In genomic region chr16:65710107-65710506, GRCh38 we compare ENCODE assay signal across 29 cellular contexts.
"Had no signal": no experiment of that assay in that cellular context is flagged by ENCODE, and none has a peak within 500 bp of the region (broad histone marks: within the 10 kb centered on the region; RNA-seq: fewer than 3 reads in every experiment).

No MANE protein-coding gene starts in this region.

- H3K27ac ChIP-seq: ovary, parathyroid adenoma, psoas muscle, sigmoid colon, stomach, thoracic aorta, thyroid gland, tibial nerve, upper lobe of left lung, vagina had no signal

- DNase-seq: naive thymus-derived CD4-positive, alpha-beta T cell; natural killer cell; nephron progenitor cell; occipital lobe; ovary; posterior cingulate gyrus; psoas muscle; right cardiac atrium; sigmoid colon; small intestine; stimulated activated CD4-positive, alpha-beta T cell treated with anti-CD3 and anti-CD28 coated beads, Interleukin-15, amount 100 ng/mL, for 24 hours; stimulated activated CD4-positive, alpha-beta T cell treated with anti-CD3 and anti-CD28 coated beads, Interleukin-2, amount 100 ng/mL, for 24 hours; stimulated activated CD4-positive, alpha-beta T cell treated with anti-CD3 and anti-CD28 coated beads, Interleukin-2, amount 100 ng/mL, for 48 hours; stimulated activated CD4-positive, alpha-beta T cell treated with anti-CD3 and anti-CD28 coated beads, Interleukin-4, amount 100 ng/mL, for 24 hours; stimulated activated naive B cell treated with anti-CD40 and anti-IgM and Interleukin-4, amounts not matched to agents 10 μg/mL and 1 μg/mL and 100 μg/mL, for 72 hours; stimulated activated naive CD4-positive, alpha-beta T cell treated with Interleukin-2 at 50 U/mL for 16 hours; stomach; thyroid gland; trophoblast cell; upper lobe of left lung had no signal

- H3K36me3 ChIP-seq: ovary, sigmoid colon, stomach, thoracic aorta, thyroid gland, tibial nerve, upper lobe of left lung, vagina had no signal

- H3K4me3 Mint-ChIP-seq: naive thymus-derived CD4-positive, alpha-beta T cell; natural killer cell; nephron progenitor cell; neural crest cell; stimulated activated effector memory CD8-positive, alpha-beta T cell treated with anti-CD3 and anti-CD28 coated beads, Interleukin-12 subunit alpha, Interleukin-12 subunit beta, amount 100 ng/mL, for 72 hours; stimulated activated naive B cell treated with anti-CD40 and anti-IgM and Interleukin-4, amounts not matched to agents 10 μg/mL and 1 μg/mL and 100 μg/mL, for 72 hours; stimulated activated naive CD8-positive, alpha-beta T cell treated with anti-CD3 and anti-CD28 coated beads, Interleukin-15, Interleukin-2, amounts not matched to agents 100 ng/mL and 50 ng/mL, for 24 hours had no signal

- H2AFZ ChIP-seq: parathyroid adenoma had no signal

- H3K4me1 Mint-ChIP-seq: naive thymus-derived CD4-positive, alpha-beta T cell; natural killer cell; neural crest cell; stimulated activated effector memory CD8-positive, alpha-beta T cell treated with anti-CD3 and anti-CD28 coated beads, Interleukin-12 subunit alpha, Interleukin-12 subunit beta, amount 100 ng/mL, for 72 hours had no signal

- H3K27me3 ChIP-seq: ovary, stomach, thyroid gland, tibial nerve, upper lobe of left lung, vagina had no signal

- H3K9me3 ChIP-seq: ovary, psoas muscle, sigmoid colon, thoracic aorta, thyroid gland, tibial nerve, upper lobe of left lung, vagina had no signal

- ATAC-seq: naive thymus-derived CD4-positive, alpha-beta T cell; natural killer cell; psoas muscle; right cardiac atrium; stimulated activated effector memory CD8-positive, alpha-beta T cell treated with anti-CD3 and anti-CD28 coated beads, Interleukin-12 subunit alpha, Interleukin-12 subunit beta, amount 100 ng/mL, for 72 hours; stimulated activated naive B cell treated with anti-CD40 and anti-IgM and Interleukin-4, amounts not matched to agents 10 μg/mL and 1 μg/mL and 100 μg/mL, for 72 hours had no signal

- H3K4me1 ChIP-seq: psoas muscle, sigmoid colon, stomach, thyroid gland, tibial nerve, upper lobe of left lung, vagina had no signal

- H3K9ac ChIP-seq: parathyroid adenoma had no signal

- H3K9me3 Mint-ChIP-seq: natural killer cell; stimulated activated naive CD8-positive, alpha-beta T cell treated with anti-CD3 and anti-CD28 coated beads, Interleukin-15, Interleukin-2, amounts not matched to agents 100 ng/mL and 50 ng/mL, for 24 hours had no signal

- H3K4me3 ChIP-seq: ovary, psoas muscle, sigmoid colon, stomach, thoracic aorta, thyroid gland, tibial nerve, upper lobe of left lung, vagina had no signal

- H3K36me3 Mint-ChIP-seq: naive thymus-derived CD4-positive, alpha-beta T cell; natural killer cell; stimulated activated effector memory CD8-positive, alpha-beta T cell treated with anti-CD3 and anti-CD28 coated beads, Interleukin-12 subunit alpha, Interleukin-12 subunit beta, amount 100 ng/mL, for 72 hours; stimulated activated naive B cell treated with anti-CD40 and anti-IgM and Interleukin-4, amounts not matched to agents 10 μg/mL and 1 μg/mL and 100 μg/mL, for 72 hours had no signal

- FAIRE-seq: small intestine, urothelium cell line had no signal

- H3K27ac Mint-ChIP-seq: naive thymus-derived CD4-positive, alpha-beta T cell; natural killer cell; progenitor cell of endocrine pancreas; stimulated activated effector memory CD8-positive, alpha-beta T cell treated with anti-CD3 and anti-CD28 coated beads, Interleukin-12 subunit alpha, Interleukin-12 subunit beta, amount 100 ng/mL, for 72 hours; stimulated activated naive B cell treated with anti-CD40 and anti-IgM and Interleukin-4, amounts not matched to agents 10 μg/mL and 1 μg/mL and 100 μg/mL, for 72 hours; stimulated activated naive CD8-positive, alpha-beta T cell treated with anti-CD3 and anti-CD28 coated beads, Interleukin-15, Interleukin-2, amounts not matched to agents 100 ng/mL and 50 ng/mL, for 24 hours had no signal

- H3K79me2 ChIP-seq: parathyroid adenoma had no signal
